In genomic region chr4:56424697-56425514, GRCh38 we compare ENCODE assay signal across 8 cellular contexts. TPM values are rescaled to one million over a fixed set of nuclear protein-coding genes. Genes with fewer than 3 reads are reported as not detected.
DNase-seq lines count a peak whose midpoint lies in the region; ATAC-seq, FAIRE-seq and TF ChIP-seq lines count a peak whose summit lies in the region.

No MANE protein-coding gene starts in this region.

- no TSS peak for BruUV-seq in HepG2 (replicated peaks; lab: Mats Ljungman, UMichigan)

- no peaks in the 10 kb centered on the region; the same call in 1 of the 2 replicates for H3K9me3 ChIP-seq in OCI-LY1 (ENCODE audit: low read length)
- no peaks in the 10 kb centered on the region for H3K9me3 ChIP-seq in HepG2 (ENCODE audit: low read length)

- peaks cover 9% of the 10 kb centered on the region in 2 donors for H3K36me3 Mint-ChIP-seq in stimulated activated naive B cell treated with anti-CD40 and anti-IgM and Interleukin-4, amounts not matched to agents 10 μg/mL and 1 μg/mL and 100 μg/mL, for 72 hours

- intact Hi-C loops in HepG2 (cut with micrococcal nuclease; ENCODE audit: unreplicated experiment): loop anchor here (2.0 to 10.0 kb wide), 3 partner anchors 42 to 410 kb away; partner anchors contain the start of gene SRP72

- peak; percentile 35 for DNase-seq in activated T-cell treated with anti-CD3 and anti-CD28 coated beads for 1 hour (ENCODE audit: low read depth)
- no peak for DNase-seq in activated T-cell treated with anti-CD3 and anti-CD28 coated beads, Interleukin-2, amount 50 U/mL, for 48 hours
- DNase-seq in bronchial epithelial cell (ENCODE audit: low read depth): peak; percentile 31
- no peak for DNase-seq in HepG2 (ENCODE audit: low spot score)
- DNase-seq in omental fat pad (ENCODE audit: low spot score): no peak
- no peak for DNase-seq in stimulated activated naive B cell treated with anti-CD40 and anti-IgM and Interleukin-4, amounts not matched to agents 10 μg/mL and 1 μg/mL and 100 μg/mL, for 72 hours
- no peak for DNase-seq in NCI-H524 treated with DMSO at 0.1 percent for 48 hours (lab: John Stamatoyannopoulos, UW)

- no peaks in the 10 kb centered on the region for H3K9me2 ChIP-seq in OCI-LY1 (ENCODE audit: low read depth, low read length)

- H3K9ac ChIP-seq in OCI-LY1 (ENCODE audit: low read length): peak overlapping the region; percentile 11; the same call in 1 of the 2 replicates
- no peak overlapping the region for H3K9ac ChIP-seq in HepG2 (ENCODE audit: insufficient read depth, low read depth, low read length)

- H3K4me2 ChIP-seq in OCI-LY1 (ENCODE audit: low read length): peak overlapping the region; percentile 23; the same call in 1 of the 2 replicates
- no peak overlapping the region for H3K4me2 ChIP-seq in HepG2 (ENCODE audit: low read depth, low read length)

- no peak for TF ChIP-seq POLR2A in HepG2 (IDR thresholded peaks at IDR 0.05; ENCODE audit: insufficient read depth in 1 of 2, low read depth in 2 of 2, low read length in 2 of 2)

- CTCF ChIA-PET in HepG2 (lab: Yijun Ruan, JAX; ENCODE audit: low intra/inter-chr PET ratio, low total read pairs): interaction anchor here (2.0 kb wide), 1 partner anchor 119 kb away, joined by 12 read pairs; no protein-coding TSS in a partner anchor

- peaks cover 98% of the 10 kb centered on the region for H3K79me2 ChIP-seq in OCI-LY1 (ENCODE audit: insufficient read depth, low read length)
- H3K79me2 ChIP-seq in HepG2 (ENCODE audit: insufficient read depth, low read length): peaks cover 100% of the 10 kb centered on the region

- H3K27me3 Mint-ChIP-seq in stimulated activated naive B cell treated with anti-CD40 and anti-IgM and Interleukin-4, amounts not matched to agents 10 μg/mL and 1 μg/mL and 100 μg/mL, for 72 hours: no peaks in the 10 kb centered on the region

- FAIRE-seq in bronchial epithelial cell (lab: Jason Lieb, UNC) (no peak), HepG2 (lab: Jason Lieb, UNC) (no peak)

- H3K27ac ChIP-seq in OCI-LY1 (ENCODE audit: low read depth, low read length, poor library complexity, severe bottlenecking): peak overlapping the region; percentile 52
- no peak overlapping the region for H3K27ac ChIP-seq in HepG2 (ENCODE audit: extremely low read length, insufficient read depth, low read length)

- POLR2A ChIA-PET in HepG2 (lab: Yijun Ruan, JAX): interaction anchor here (1.4 to 2.3 kb wide), 2 partner anchors 10 to 11 kb away, joined by 8 read pairs; partner anchors contain the start of genes PAICS and PPAT

- TF ChIP-seq CTCF in OCI-LY1 (IDR thresholded peaks at IDR 0.05; ENCODE audit: low read length) (peak; percentile 67), bronchial epithelial cell (IDR thresholded peaks at IDR 0.05; ENCODE audit: insufficient read depth, low read length, severe bottlenecking) (peak; percentile 44), HepG2 (CRISPR knock-in tag; IDR thresholded peaks at IDR 0.05) (peak; percentile 44), omental fat pad (IDR thresholded peaks at IDR 0.05) (peak in 1 of 3 donors; percentile 11)

- H3K4me3 Mint-ChIP-seq in stimulated activated naive B cell treated with anti-CD40 and anti-IgM and Interleukin-4, amounts not matched to agents 10 μg/mL and 1 μg/mL and 100 μg/mL, for 72 hours: no peak overlapping the region

- H3K4me1 ChIP-seq in OCI-LY1 (ENCODE audit: insufficient read depth, low read length, severe bottlenecking): peaks cover 18% of the 10 kb centered on the region
- peaks cover 26% of the 10 kb centered on the region for H3K4me1 ChIP-seq in HepG2 (ENCODE audit: insufficient read depth, low read length)

- ATAC-seq in HepG2: no peak
- no peak for ATAC-seq in omental fat pad (ENCODE audit: low FRiP score)
- no peak for ATAC-seq in stimulated activated naive B cell treated with anti-CD40 and anti-IgM and Interleukin-4, amounts not matched to agents 10 μg/mL and 1 μg/mL and 100 μg/mL, for 72 hours (replicated peaks)

- H3K4me1 Mint-ChIP-seq in stimulated activated naive B cell treated with anti-CD40 and anti-IgM and Interleukin-4, amounts not matched to agents 10 μg/mL and 1 μg/mL and 100 μg/mL, for 72 hours: peaks cover 10 to 34% of the 10 kb centered on the region in 2 donors

- H4K20me1 ChIP-seq in OCI-LY1 (ENCODE audit: insufficient read depth, low read length): peaks cover 10% of the 10 kb centered on the region; the same call in 1 of the 2 replicates
- H4K20me1 ChIP-seq in HepG2 (ENCODE audit: insufficient read depth, low read length): peaks cover 14% of the 10 kb centered on the region; the same call in 1 of the 2 replicates

- H2AFZ ChIP-seq in OCI-LY1 (ENCODE audit: low read length): no peak overlapping the region
- H2AFZ ChIP-seq in HepG2 (ENCODE audit: low read length): no peak overlapping the region

- WGBS in HepG2 (ENCODE audit: low lambda C conversion rate): 91% methylated on average over 5 of the region's 5 CpGs

- TF ChIP-seq EP300 in HepG2 (IDR thresholded peaks at IDR 0.05; ENCODE audit: low read depth in 2 of 2, low read length in 2 of 2) (no peak), HepG2 (CRISPR knock-in tag; IDR thresholded peaks at IDR 0.05; ENCODE audit: borderline replicate concordance) (no peak)

- no peaks in the 10 kb centered on the region; the same call in 1 of the 2 replicates for H3F3A ChIP-seq in OCI-LY1 (ENCODE audit: insufficient read depth, low read length)

- in situ Hi-C loops in HepG2 (cut with HindIII; ENCODE audit: extremely low pct_ligation_motif_present, low pct_unique_long_range_greater_than_20kb): no loop called here

- H3K27me3 ChIP-seq in OCI-LY1 (ENCODE audit: insufficient read depth, low read length) (no peaks in the 10 kb centered on the region), bronchial epithelial cell (ENCODE audit: control insufficient read depth, insufficient read depth, low read length) (no peaks in the 10 kb centered on the region), HepG2 (ENCODE audit: control insufficient read depth in 1 of 2, insufficient read depth in 2 of 2, low read length in 2 of 2) (no peaks in the 10 kb centered on the region)

- peaks cover 2 to 3% of the 10 kb centered on the region in 2 donors for H3K9me3 Mint-ChIP-seq in stimulated activated naive B cell treated with anti-CD40 and anti-IgM and Interleukin-4, amounts not matched to agents 10 μg/mL and 1 μg/mL and 100 μg/mL, for 72 hours

- H3K27ac Mint-ChIP-seq in stimulated activated naive B cell treated with anti-CD40 and anti-IgM and Interleukin-4, amounts not matched to agents 10 μg/mL and 1 μg/mL and 100 μg/mL, for 72 hours: no peak overlapping the region

- TF ChIP-seq RAD21 in HepG2 (CRISPR knock-in tag; IDR thresholded peaks at IDR 0.05): no peak

- peaks cover 24% of the 10 kb centered on the region for H3K36me3 ChIP-seq in OCI-LY1 (ENCODE audit: insufficient read depth, low read length)
- H3K36me3 ChIP-seq in bronchial epithelial cell (ENCODE audit: control insufficient read depth, insufficient read depth, low read length): no peaks in the 10 kb centered on the region
- peaks cover 0 to 3% of the 10 kb centered on the region in 2 experiments; a peak in 3 of 5 replicates for H3K36me3 ChIP-seq in HepG2 (replicated peaks in 1 of 2; ENCODE audit: control insufficient read depth in 1 of 2, insufficient read depth in 2 of 2, low read length in 2 of 2)

- no peak overlapping the region for H3K4me3 ChIP-seq in OCI-LY1 (ENCODE audit: low read depth, low read length, poor library complexity, severe bottlenecking)
- no peak overlapping the region for H3K4me3 ChIP-seq in bronchial epithelial cell (ENCODE audit: low read depth, low read length)
- H3K4me3 ChIP-seq in HepG2 (replicated peaks in 1 of 3; ENCODE audit: insufficient read depth in 1 of 3, low read depth in 2 of 3, low read length in 3 of 3): no peak overlapping the region

RNA-seq across cellular contexts. Expression of gene PPAT, which starts 10.5 kb away (rescaled TPM):
- 17.4 and 33.2 TPM in 2 replicates for total RNA-seq in bronchial epithelial cell
- total RNA-seq in HepG2 (2016; rRNA removed; fragmentation: Illumina TruSeq; extraction: Trizol): 62.6 and 98.4 TPM in 2 replicates
- 5.3 and 7.1 TPM in 2 replicates for total RNA-seq in HepG2 (2016; cell fraction: cytosol; rRNA removed; fragmentation: Illumina TruSeq; extraction: Trizol; ENCODE audit: low read depth)
- total RNA-seq in HepG2 (2016; cell fraction: insoluble cytoplasmic fraction; rRNA removed; fragmentation: Illumina TruSeq; extraction: Trizol): 59.7 and 95.9 TPM in 2 replicates
- total RNA-seq in HepG2 (2016; cell fraction: membrane; rRNA removed; fragmentation: Illumina TruSeq; extraction: Trizol): 19.1 and 23.2 TPM in 2 replicates
- total RNA-seq in HepG2 (2016; cell fraction: nucleus; rRNA removed; fragmentation: Illumina TruSeq; extraction: Trizol): 44.4 and 47.9 TPM in 2 replicates
- polyA plus RNA-seq in HepG2 (2011; rRNA removed): 13.7 and 16.9 TPM in 2 replicates
- 6.9 and 9.4 TPM in 2 replicates for polyA plus RNA-seq in HepG2 (2011; cell fraction: cytosol; rRNA removed)
- 5.9 and 6.3 TPM in 2 replicates for polyA plus RNA-seq in HepG2 (2011; cell fraction: nucleus; rRNA removed)
- polyA plus RNA-seq in HepG2 (2012): 21.9 and 23.3 TPM in 2 replicates
- polyA plus RNA-seq in HepG2 (2016; cell fraction: cytosol; fragmentation: Illumina TruSeq; extraction: Trizol; ENCODE audit: low read depth): 1.6 and 1.8 TPM in 2 replicates
- 64.9 and 70.4 TPM in 2 replicates for polyA plus RNA-seq in HepG2 (2016; cell fraction: insoluble cytoplasmic fraction; fragmentation: Illumina TruSeq; extraction: Trizol; ENCODE audit: low read depth)
- 6.4 and 7.7 TPM in 2 replicates for polyA plus RNA-seq in HepG2 (2016; cell fraction: membrane; fragmentation: Illumina TruSeq; extraction: Trizol; ENCODE audit: low read depth)
- polyA plus RNA-seq in HepG2 (2016; cell fraction: nucleus; fragmentation: Illumina TruSeq; extraction: Trizol; ENCODE audit: insufficient read depth, low read depth): 39.8 and 45.4 TPM in 2 replicates
- 16.1 and 21.7 TPM in 2 replicates for polyA minus RNA-seq in HepG2 (2011; rRNA and poly(A)+ RNA removed; ENCODE audit: low replicate concordance)
- polyA minus RNA-seq in HepG2 (2011; cell fraction: cytosol; rRNA and poly(A)+ RNA removed): 11.9 and 16.3 TPM in 2 replicates
- 25.0 and 29.1 TPM in 2 replicates for polyA minus RNA-seq in HepG2 (2011; cell fraction: nucleus; rRNA and poly(A)+ RNA removed)
- total RNA-seq in omental fat pad: 10 to 100 TPM in 1 of 4 donors, 1 to 10 TPM in 3; 2.8 to 22.1 (median 5.5) TPM

RNA-seq across cellular contexts. Expression of gene PAICS, which starts 11.2 kb away (rescaled TPM):
- total RNA-seq in bronchial epithelial cell: 19.5 and 29.7 TPM in 2 replicates
- 249 and 453 TPM in 2 replicates for total RNA-seq in HepG2 (2016; rRNA removed; fragmentation: Illumina TruSeq; extraction: Trizol)
- 32.8 and 38.2 TPM in 2 replicates for total RNA-seq in HepG2 (2016; cell fraction: cytosol; rRNA removed; fragmentation: Illumina TruSeq; extraction: Trizol; ENCODE audit: low read depth)
- 251 and 440 TPM in 2 replicates for total RNA-seq in HepG2 (2016; cell fraction: insoluble cytoplasmic fraction; rRNA removed; fragmentation: Illumina TruSeq; extraction: Trizol)
- 86.3 and 100 TPM in 2 replicates for total RNA-seq in HepG2 (2016; cell fraction: membrane; rRNA removed; fragmentation: Illumina TruSeq; extraction: Trizol)
- 120 and 133 TPM in 2 replicates for total RNA-seq in HepG2 (2016; cell fraction: nucleus; rRNA removed; fragmentation: Illumina TruSeq; extraction: Trizol)
- polyA plus RNA-seq in HepG2 (2011; rRNA removed): 165 and 241 TPM in 2 replicates
- 131 and 167 TPM in 2 replicates for polyA plus RNA-seq in HepG2 (2011; cell fraction: cytosol; rRNA removed)
- 70.5 and 75.1 TPM in 2 replicates for polyA plus RNA-seq in HepG2 (2011; cell fraction: nucleus; rRNA removed)
- 143 and 229 TPM in 2 replicates for polyA plus RNA-seq in HepG2 (2012)
- polyA plus RNA-seq in HepG2 (2016; cell fraction: cytosol; fragmentation: Illumina TruSeq; extraction: Trizol; ENCODE audit: low read depth): 44.9 and 45.4 TPM in 2 replicates
- polyA plus RNA-seq in HepG2 (2016; cell fraction: insoluble cytoplasmic fraction; fragmentation: Illumina TruSeq; extraction: Trizol; ENCODE audit: low read depth): 478 and 487 TPM in 2 replicates
- 72.6 and 81.2 TPM in 2 replicates for polyA plus RNA-seq in HepG2 (2016; cell fraction: membrane; fragmentation: Illumina TruSeq; extraction: Trizol; ENCODE audit: low read depth)
- polyA plus RNA-seq in HepG2 (2016; cell fraction: nucleus; fragmentation: Illumina TruSeq; extraction: Trizol; ENCODE audit: insufficient read depth, low read depth): 160 and 165 TPM in 2 replicates
- 99.6 and 124 TPM in 2 replicates for polyA minus RNA-seq in HepG2 (2011; rRNA and poly(A)+ RNA removed; ENCODE audit: low replicate concordance)
- 75.2 and 84.6 TPM in 2 replicates for polyA minus RNA-seq in HepG2 (2011; cell fraction: cytosol; rRNA and poly(A)+ RNA removed)
- 143 TPM in 2 replicates for polyA minus RNA-seq in HepG2 (2011; cell fraction: nucleus; rRNA and poly(A)+ RNA removed)
- 10 to 100 TPM; 23.2 to 59.1 (median 29.0) TPM for total RNA-seq in omental fat pad

RNA-seq across cellular contexts. Expression of gene AASDH, which starts 37.6 kb away (rescaled TPM):
- total RNA-seq in bronchial epithelial cell (12.9 and 28.9 TPM in 2 replicates), HepG2 (2016; rRNA removed; fragmentation: Illumina TruSeq; extraction: Trizol) (12.6 and 16.8 TPM in 2 replicates), omental fat pad (10 to 100 TPM in 1 of 4 donors, 1 to 10 TPM in 3; 6.7 to 12.5 (median 7.8) TPM)
- total RNA-seq in HepG2 (2016; cell fraction: cytosol; rRNA removed; fragmentation: Illumina TruSeq; extraction: Trizol; ENCODE audit: low read depth): 3.0 and 5.9 TPM in 2 replicates
- 12.0 and 16.5 TPM in 2 replicates for total RNA-seq in HepG2 (2016; cell fraction: insoluble cytoplasmic fraction; rRNA removed; fragmentation: Illumina TruSeq; extraction: Trizol)
- total RNA-seq in HepG2 (2016; cell fraction: membrane; rRNA removed; fragmentation: Illumina TruSeq; extraction: Trizol): 4.5 and 5.5 TPM in 2 replicates
- total RNA-seq in HepG2 (2016; cell fraction: nucleus; rRNA removed; fragmentation: Illumina TruSeq; extraction: Trizol): 15.5 and 16.0 TPM in 2 replicates
- 7.8 and 14.1 TPM in 2 replicates for polyA plus RNA-seq in HepG2 (2011; rRNA removed)
- polyA plus RNA-seq in HepG2 (2011; cell fraction: cytosol; rRNA removed): 2.9 and 4.6 TPM in 2 replicates
- 9.1 and 12.4 TPM in 2 replicates for polyA plus RNA-seq in HepG2 (2011; cell fraction: nucleus; rRNA removed)
- polyA plus RNA-seq in HepG2 (2012): 5.0 and 6.6 TPM in 2 replicates
- 0.38 and 0.55 TPM in 2 replicates for polyA plus RNA-seq in HepG2 (2016; cell fraction: cytosol; fragmentation: Illumina TruSeq; extraction: Trizol; ENCODE audit: low read depth)
- 7.9 and 9.8 TPM in 2 replicates for polyA plus RNA-seq in HepG2 (2016; cell fraction: insoluble cytoplasmic fraction; fragmentation: Illumina TruSeq; extraction: Trizol; ENCODE audit: low read depth)
- polyA plus RNA-seq in HepG2 (2016; cell fraction: membrane; fragmentation: Illumina TruSeq; extraction: Trizol; ENCODE audit: low read depth): 1.1 and 1.3 TPM in 2 replicates
- polyA plus RNA-seq in HepG2 (2016; cell fraction: nucleus; fragmentation: Illumina TruSeq; extraction: Trizol; ENCODE audit: insufficient read depth, low read depth): 11.8 and 13.3 TPM in 2 replicates
- 5.4 and 6.8 TPM in 2 replicates for polyA minus RNA-seq in HepG2 (2011; rRNA and poly(A)+ RNA removed; ENCODE audit: low replicate concordance)
- polyA minus RNA-seq in HepG2 (2011; cell fraction: cytosol; rRNA and poly(A)+ RNA removed): 4.6 and 5.3 TPM in 2 replicates
- 38.4 and 47.6 TPM in 2 replicates for polyA minus RNA-seq in HepG2 (2011; cell fraction: nucleus; rRNA and poly(A)+ RNA removed)

RNA-seq across cellular contexts. Expression of gene SRP72, which starts 42.5 kb away (rescaled TPM):
- total RNA-seq in bronchial epithelial cell: 73.7 and 107 TPM in 2 replicates
- 75.6 and 126 TPM in 2 replicates for total RNA-seq in HepG2 (2016; rRNA removed; fragmentation: Illumina TruSeq; extraction: Trizol)
- total RNA-seq in HepG2 (2016; cell fraction: cytosol; rRNA removed; fragmentation: Illumina TruSeq; extraction: Trizol; ENCODE audit: low read depth): 13.0 and 14.5 TPM in 2 replicates
- total RNA-seq in HepG2 (2016; cell fraction: insoluble cytoplasmic fraction; rRNA removed; fragmentation: Illumina TruSeq; extraction: Trizol): 74.7 and 123 TPM in 2 replicates
- total RNA-seq in HepG2 (2016; cell fraction: membrane; rRNA removed; fragmentation: Illumina TruSeq; extraction: Trizol): 40.7 and 48.1 TPM in 2 replicates
- total RNA-seq in HepG2 (2016; cell fraction: nucleus; rRNA removed; fragmentation: Illumina TruSeq; extraction: Trizol): 73.8 and 86.5 TPM in 2 replicates
- polyA plus RNA-seq in HepG2 (2011; rRNA removed): 46.1 and 64.9 TPM in 2 replicates
- polyA plus RNA-seq in HepG2 (2011; cell fraction: cytosol; rRNA removed): 34.7 and 51.4 TPM in 2 replicates
- 23.9 and 32.9 TPM in 2 replicates for polyA plus RNA-seq in HepG2 (2011; cell fraction: nucleus; rRNA removed)
- polyA plus RNA-seq in HepG2 (2012): 58.2 and 72.9 TPM in 2 replicates
- 14.8 and 15.2 TPM in 2 replicates for polyA plus RNA-seq in HepG2 (2016; cell fraction: cytosol; fragmentation: Illumina TruSeq; extraction: Trizol; ENCODE audit: low read depth)
- polyA plus RNA-seq in HepG2 (2016; cell fraction: insoluble cytoplasmic fraction; fragmentation: Illumina TruSeq; extraction: Trizol; ENCODE audit: low read depth): 105 and 107 TPM in 2 replicates
- 27.5 and 32.0 TPM in 2 replicates for polyA plus RNA-seq in HepG2 (2016; cell fraction: membrane; fragmentation: Illumina TruSeq; extraction: Trizol; ENCODE audit: low read depth)
- 63.6 and 67.8 TPM in 2 replicates for polyA plus RNA-seq in HepG2 (2016; cell fraction: nucleus; fragmentation: Illumina TruSeq; extraction: Trizol; ENCODE audit: insufficient read depth, low read depth)
- 54.7 and 55.6 TPM in 2 replicates for polyA minus RNA-seq in HepG2 (2011; rRNA and poly(A)+ RNA removed; ENCODE audit: low replicate concordance)
- 125 and 129 TPM in 2 replicates for polyA minus RNA-seq in HepG2 (2011; cell fraction: cytosol; rRNA and poly(A)+ RNA removed)
- polyA minus RNA-seq in HepG2 (2011; cell fraction: nucleus; rRNA and poly(A)+ RNA removed): 141 and 163 TPM in 2 replicates
- 10 to 100 TPM; 54.2 to 91.6 (median 63.6) TPM for total RNA-seq in omental fat pad

Comparison
In these comparisons a context has a peak if more than half of its experiments do, and no peak if none do; other contexts are left out.
1. DNase-seq: peak in activated T-cell treated with anti-CD3 and anti-CD28 coated beads for 1 hour (single experiment) and bronchial epithelial cell (single experiment); none in activated T-cell treated with anti-CD3 and anti-CD28 coated beads, Interleukin-2, amount 50 U/mL, for 48 hours (0 of 2), HepG2 (single experiment), omental fat pad (single experiment), stimulated activated naive B cell treated with anti-CD40 and anti-IgM and Interleukin-4, amounts not matched to agents 10 μg/mL and 1 μg/mL and 100 μg/mL, for 72 hours (single experiment) and NCI-H524 treated with DMSO at 0.1 percent for 48 hours (single experiment).